In the genomic region with DNA sequence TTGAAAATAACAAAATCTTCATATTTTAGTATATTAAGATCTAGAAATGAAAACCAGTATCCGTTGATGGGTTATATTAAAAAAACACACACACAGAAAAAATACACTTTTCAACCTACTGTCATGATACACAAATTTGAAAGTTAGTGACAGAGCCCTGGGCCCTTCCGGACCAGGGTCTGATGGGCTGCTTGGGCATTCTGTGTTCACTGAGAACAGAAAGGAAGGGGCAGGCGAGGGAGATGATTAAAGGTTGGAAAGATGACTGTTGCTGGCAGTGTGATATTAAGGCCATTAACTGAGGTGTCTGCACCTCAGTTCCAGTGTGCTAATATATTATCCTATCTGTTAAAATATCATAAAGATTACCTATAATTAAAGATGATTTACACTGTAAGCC, we compare ENCODE assay signal across 18 cellular contexts.
"Had no signal": no experiment of that assay in that cellular context is flagged by ENCODE, and none has a peak within 500 bp of the region (broad histone marks: within the 10 kb centered on the region; RNA-seq: fewer than 3 reads in every experiment).

No MANE protein-coding gene starts in this region.

- H3K4me3 ChIP-seq: lung, uterus had no signal

- H3K36me3 Mint-ChIP-seq: immature natural killer cell had no signal

- H3K27me3 ChIP-seq: ascending aorta, foreskin keratinocyte, right atrium auricular region, thyroid gland, uterus had no signal

- H3K36me3 ChIP-seq: ascending aorta, right atrium auricular region, thyroid gland, uterus had no signal

- H3K27me3 Mint-ChIP-seq: progenitor cell of endocrine pancreas had no signal

- H3K27ac ChIP-seq: ascending aorta, foreskin keratinocyte, thyroid gland had no signal

- FAIRE-seq: small intestine had no signal

- ATAC-seq: foreskin keratinocyte, left colon had no signal

- H3K4me1 ChIP-seq: ascending aorta, uterus had no signal

- H3K27ac Mint-ChIP-seq: activated T-helper 1 cell treated with anti-CD3 and anti-CD28 coated beads, Interleukin-12 subunit alpha, Interleukin-12 subunit beta, Interleukin-2, Interleukin-4 antibody, amounts not matched to agents 30 ng/mL and 10 ng/mL and 1 ng/mL, durations not matched to agents 14 hours and 24 hours and 36 hours; immature natural killer cell; progenitor cell of endocrine pancreas; stimulated activated naive CD8-positive, alpha-beta T cell treated with anti-CD3 and anti-CD28 coated beads, Interleukin-15, Interleukin-2, amounts not matched to agents 100 ng/mL and 50 ng/mL, for 24 hours; T-helper 2 cell treated with Interferon-gamma antibody and Interleukin-4, amounts not matched to agents 5 μg/mL and 100 μg/mL, for 36 hours had no signal

- H3K9me3 ChIP-seq: ascending aorta, right atrium auricular region, thyroid gland, uterus had no signal

- DNase-seq: activated CD4-positive, alpha-beta T cell treated with anti-CD3 and anti-CD28 coated beads, Interleukin-2, amount 10 ng/mL, durations not matched to agents 7 days and 5 days; activated CD8-positive, alpha-beta memory T cell treated with anti-CD3 and anti-CD28 coated beads for 24 hours; activated naive CD4-positive, alpha-beta T cell treated with Interleukin-2 at 50 U/mL for 16 hours; foreskin keratinocyte; glutamatergic neuron; immature natural killer cell; left colon; nucleus accumbens; small intestine; thyroid gland; uterus had no signal

- H3K9me3 Mint-ChIP-seq: activated CD4-positive, alpha-beta T cell treated with anti-CD3 and anti-CD28 coated beads, Interleukin-2, amount 10 ng/mL, durations not matched to agents 7 days and 5 days; activated T-helper 1 cell treated with anti-CD3 and anti-CD28 coated beads, Interleukin-12 subunit alpha, Interleukin-12 subunit beta, Interleukin-2, Interleukin-4 antibody, amounts not matched to agents 30 ng/mL and 10 ng/mL and 1 ng/mL, durations not matched to agents 14 hours and 24 hours and 36 hours; immature natural killer cell; stimulated activated naive CD8-positive, alpha-beta T cell treated with anti-CD3 and anti-CD28 coated beads, Interleukin-15, Interleukin-2, amounts not matched to agents 100 ng/mL and 50 ng/mL, for 24 hours; T-helper 2 cell treated with Interferon-gamma antibody and Interleukin-4, amounts not matched to agents 5 μg/mL and 100 μg/mL, for 36 hours had no signal

- H3K4me3 Mint-ChIP-seq: activated CD4-positive, alpha-beta T cell treated with anti-CD3 and anti-CD28 coated beads, Interleukin-2, amount 10 ng/mL, durations not matched to agents 7 days and 5 days; activated T-helper 1 cell treated with anti-CD3 and anti-CD28 coated beads, Interleukin-12 subunit alpha, Interleukin-12 subunit beta, Interleukin-2, Interleukin-4 antibody, amounts not matched to agents 30 ng/mL and 10 ng/mL and 1 ng/mL, durations not matched to agents 14 hours and 24 hours and 36 hours; stimulated activated naive CD8-positive, alpha-beta T cell treated with anti-CD3 and anti-CD28 coated beads, Interleukin-15, Interleukin-2, amounts not matched to agents 100 ng/mL and 50 ng/mL, for 24 hours had no signal
